33 cellular contexts compared by ENCODE assay signal in genomic region chr10:81297292-81297691, GRCh38.
"Had no signal": no experiment of that assay in that cellular context is flagged by ENCODE, and none has a peak within 500 bp of the region (broad histone marks: within the 10 kb centered on the region; RNA-seq: fewer than 3 reads in every experiment).

No MANE protein-coding gene starts in this region.

- H3K27me3 Mint-ChIP-seq: activated CD4-positive, alpha-beta T cell treated with anti-CD3 and anti-CD28 coated beads, Interleukin-2, amount 10 ng/mL, durations not matched to agents 7 days and 5 days; activated naive CD4-positive, alpha-beta T cell treated with anti-CD3 and anti-CD28 coated beads, Interleukin-2, amount 10 ng/mL, durations not matched to agents 7 days and 5 days; activated naive CD8-positive, alpha-beta T cell; activated naive CD8-positive, alpha-beta T cell treated with anti-CD3 and anti-CD28 coated beads, Interleukin-2, amount 50 U/mL, for 24 hours; brain had no signal

- H3K27ac Mint-ChIP-seq: activated CD4-positive, alpha-beta T cell treated with anti-CD3 and anti-CD28 coated beads, Interleukin-2, amount 10 ng/mL, durations not matched to agents 7 days and 5 days; activated naive CD4-positive, alpha-beta T cell treated with anti-CD3 and anti-CD28 coated beads, Interleukin-2, amount 10 ng/mL, durations not matched to agents 7 days and 5 days; activated naive CD8-positive, alpha-beta T cell; activated naive CD8-positive, alpha-beta T cell treated with anti-CD3 and anti-CD28 coated beads, Interleukin-2, amount 50 U/mL, for 24 hours; activated T-helper 1 cell treated with anti-CD3 and anti-CD28 coated beads, Interleukin-12 subunit alpha, Interleukin-12 subunit beta, Interleukin-2, Interleukin-4 antibody, amounts not matched to agents 30 ng/mL and 10 ng/mL and 1 ng/mL, durations not matched to agents 14 hours and 24 hours and 36 hours; brain; T-helper 1 cell treated with Interleukin-12 subunit alpha and Interleukin-12 subunit beta and Interleukin-4 antibody, amounts not matched to agents 30 μg/mL and 1 μg/mL, for 36 hours; T-helper 2 cell treated with Interferon-gamma antibody and Interleukin-4, amounts not matched to agents 5 μg/mL and 100 μg/mL, for 36 hours had no signal

- H3K9me2 ChIP-seq: SK-N-SH had no signal

- H3K4me3 ChIP-seq: Peyer's patch, SJSA1 had no signal

- H3K4me1 ChIP-seq: Peyer's patch, SJSA1 had no signal

- H3K9me3 ChIP-seq: Peyer's patch had no signal

- H3K36me3 Mint-ChIP-seq: activated naive CD4-positive, alpha-beta T cell treated with anti-CD3 and anti-CD28 coated beads, Interleukin-2, amount 10 ng/mL, durations not matched to agents 7 days and 5 days; activated naive CD8-positive, alpha-beta T cell; brain had no signal

- H3K27ac ChIP-seq: Peyer's patch, SJSA1 had no signal

- H3K4me3 Mint-ChIP-seq: activated CD4-positive, alpha-beta T cell treated with anti-CD3 and anti-CD28 coated beads, Interleukin-2, amount 10 ng/mL, durations not matched to agents 7 days and 5 days; activated naive CD4-positive, alpha-beta T cell treated with anti-CD3 and anti-CD28 coated beads, Interleukin-2, amount 10 ng/mL, durations not matched to agents 7 days and 5 days; activated naive CD8-positive, alpha-beta T cell; activated naive CD8-positive, alpha-beta T cell treated with anti-CD3 and anti-CD28 coated beads, Interleukin-2, amount 50 U/mL, for 24 hours; activated T-cell treated with anti-CD3 and anti-CD28 coated beads, Interleukin-2, amount 50 U/mL, for 4 hours; activated T-helper 1 cell treated with anti-CD3 and anti-CD28 coated beads, Interleukin-12 subunit alpha, Interleukin-12 subunit beta, Interleukin-2, Interleukin-4 antibody, amounts not matched to agents 30 ng/mL and 10 ng/mL and 1 ng/mL, durations not matched to agents 14 hours and 24 hours and 36 hours; brain; T-helper 1 cell treated with Interleukin-12 subunit alpha and Interleukin-12 subunit beta and Interleukin-4 antibody, amounts not matched to agents 30 μg/mL and 1 μg/mL, for 36 hours; T-helper 2 cell treated with Interferon-gamma antibody and Interleukin-4, amounts not matched to agents 5 μg/mL and 100 μg/mL, for 36 hours had no signal

- ATAC-seq: activated naive CD8-positive, alpha-beta T cell treated with anti-CD3 and anti-CD28 coated beads, Interleukin-2, amount 50 U/mL, for 24 hours; activated T-cell treated with anti-CD3 and anti-CD28 coated beads, Interleukin-2, amount 50 U/mL, for 4 hours had no signal

- H3K4me1 Mint-ChIP-seq: activated CD4-positive, alpha-beta T cell treated with anti-CD3 and anti-CD28 coated beads, Interleukin-2, amount 10 ng/mL, durations not matched to agents 7 days and 5 days; activated naive CD4-positive, alpha-beta T cell treated with anti-CD3 and anti-CD28 coated beads, Interleukin-2, amount 10 ng/mL, durations not matched to agents 7 days and 5 days; activated naive CD8-positive, alpha-beta T cell treated with anti-CD3 and anti-CD28 coated beads, Interleukin-2, amount 50 U/mL, for 24 hours; brain had no signal

- FAIRE-seq: bronchial epithelial cell, TTC549 had no signal

- H3K9me3 Mint-ChIP-seq: activated CD4-positive, alpha-beta T cell treated with anti-CD3 and anti-CD28 coated beads, Interleukin-2, amount 10 ng/mL, durations not matched to agents 7 days and 5 days; activated naive CD4-positive, alpha-beta T cell treated with anti-CD3 and anti-CD28 coated beads, Interleukin-2, amount 10 ng/mL, durations not matched to agents 7 days and 5 days; activated T-helper 1 cell treated with anti-CD3 and anti-CD28 coated beads, Interleukin-12 subunit alpha, Interleukin-12 subunit beta, Interleukin-2, Interleukin-4 antibody, amounts not matched to agents 30 ng/mL and 10 ng/mL and 1 ng/mL, durations not matched to agents 14 hours and 24 hours and 36 hours; brain had no signal

- H3K36me3 ChIP-seq: Peyer's patch, SJSA1 had no signal

- H3K27me3 ChIP-seq: Peyer's patch, SJSA1 had no signal

- DNase-seq: activated CD4-positive, alpha-beta T cell treated with anti-CD3 and anti-CD28 coated beads, Interleukin-2, amount 10 ng/mL, durations not matched to agents 7 days and 5 days; activated CD4-positive, alpha-beta T cell treated with anti-CD3 and anti-CD28 coated beads, Interleukin-2, amount 50 U/mL, for 48 hours; activated CD8-positive, alpha-beta memory T cell treated with anti-CD3 and anti-CD28 coated beads, Interleukin-2, amount 50 U/mL, for 4 hours; activated naive CD4-positive, alpha-beta T cell treated with anti-CD3 and anti-CD28 coated beads, Interleukin-2, amount 10 ng/mL, durations not matched to agents 7 days and 5 days; activated naive CD8-positive, alpha-beta T cell treated with anti-CD3 and anti-CD28 coated beads, Interleukin-2, amount 50 U/mL, for 24 hours; activated T-cell treated with anti-CD3 and anti-CD28 coated beads for 4 hours; activated T-cell treated with anti-CD3 and anti-CD28 coated beads, Interleukin-2, amount 50 U/mL, for 4 hours; anterior cingulate cortex; caudate nucleus; cerebellar nuclear complex; Kasumi-1; NCI-H1105; NCI-H1436; NCI-H1694; NCI-H1930; NCI-H2081 treated with DMSO at 0.1 percent for 48 hours; NCI-H226; NCI-H446 treated with DMSO at 0.1 percent for 48 hours; NCI-H524; NCI-H69; NCI-H82; Peyer's patch; RPMI8226; SHP77 treated with DMSO at 0.1 percent for 48 hours; SK-N-SH had no signal

- H3K9ac ChIP-seq: SK-N-SH had no signal

- H3K4me2 ChIP-seq: SK-N-SH had no signal
